Comparison of ENCODE assay signal across 1 cellular context in the genomic region with DNA sequence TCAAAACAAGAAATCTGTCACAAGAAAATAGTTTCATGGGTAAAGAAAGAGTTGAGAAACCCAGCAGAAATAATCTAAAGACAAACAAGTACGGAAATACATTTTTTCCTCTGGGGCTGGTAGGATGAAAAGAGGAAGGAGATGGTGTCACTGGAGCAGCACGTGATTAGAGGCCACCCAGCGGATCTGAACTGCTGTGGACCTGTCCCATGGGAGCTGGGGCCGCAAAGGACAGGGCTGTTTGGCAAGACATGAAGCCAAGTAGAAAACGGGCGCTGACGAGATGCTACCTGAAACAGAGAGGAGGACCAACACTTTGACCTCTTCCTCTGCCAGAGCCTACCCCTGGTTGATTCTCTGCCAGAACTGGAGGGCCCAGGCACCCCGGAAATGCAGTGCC.
TF ChIP-seq lines count a peak whose summit lies in the region.

No MANE protein-coding gene starts in this region.

TF ChIP-seq in H1, 55 proteins besides CTCF, POLR2A, EP300 and RAD21 (continued from another document):
- no peak for TF ChIP-seq USF2 (IDR thresholded peaks at IDR 0.05; ENCODE audit: low read length)
- no peak for TF ChIP-seq YY1 (IDR thresholded peaks at IDR 0.05; ENCODE audit: low read depth, low read length)
